Comparison of ENCODE assay signal across 1 cellular context in genomic region chr11:14894657-14895598, GRCh38.
TF ChIP-seq lines count a peak whose summit lies in the region.

No MANE protein-coding gene starts in this region.

TF ChIP-seq in HepG2, 621 proteins besides CTCF, POLR2A, EP300 and RAD21 (continued from another document):
- TF ChIP-seq ATF4 (CRISPR knock-in tag; IDR thresholded peaks at IDR 0.05) (peak in 1 of 2 experiments; percentile 95; a peak in 2 of 4 replicates), GABPB1 (CRISPR knock-in tag; IDR thresholded peaks at IDR 0.05) (peak; percentile 28; the same call in 1 of the 2 replicates), TCF7 (IDR thresholded peaks at IDR 0.05; ENCODE audit: low read depth) (no peak), CEBPG (CRISPR knock-in tag; IDR thresholded peaks at IDR 0.05) (peak; percentile 68), CEBPB (IDR thresholded peaks at IDR 0.05; ENCODE audit: borderline replicate concordance, low read depth, low read length) (peak; percentile 82)
